8 cellular contexts compared by ENCODE assay signal in the genomic region with DNA sequence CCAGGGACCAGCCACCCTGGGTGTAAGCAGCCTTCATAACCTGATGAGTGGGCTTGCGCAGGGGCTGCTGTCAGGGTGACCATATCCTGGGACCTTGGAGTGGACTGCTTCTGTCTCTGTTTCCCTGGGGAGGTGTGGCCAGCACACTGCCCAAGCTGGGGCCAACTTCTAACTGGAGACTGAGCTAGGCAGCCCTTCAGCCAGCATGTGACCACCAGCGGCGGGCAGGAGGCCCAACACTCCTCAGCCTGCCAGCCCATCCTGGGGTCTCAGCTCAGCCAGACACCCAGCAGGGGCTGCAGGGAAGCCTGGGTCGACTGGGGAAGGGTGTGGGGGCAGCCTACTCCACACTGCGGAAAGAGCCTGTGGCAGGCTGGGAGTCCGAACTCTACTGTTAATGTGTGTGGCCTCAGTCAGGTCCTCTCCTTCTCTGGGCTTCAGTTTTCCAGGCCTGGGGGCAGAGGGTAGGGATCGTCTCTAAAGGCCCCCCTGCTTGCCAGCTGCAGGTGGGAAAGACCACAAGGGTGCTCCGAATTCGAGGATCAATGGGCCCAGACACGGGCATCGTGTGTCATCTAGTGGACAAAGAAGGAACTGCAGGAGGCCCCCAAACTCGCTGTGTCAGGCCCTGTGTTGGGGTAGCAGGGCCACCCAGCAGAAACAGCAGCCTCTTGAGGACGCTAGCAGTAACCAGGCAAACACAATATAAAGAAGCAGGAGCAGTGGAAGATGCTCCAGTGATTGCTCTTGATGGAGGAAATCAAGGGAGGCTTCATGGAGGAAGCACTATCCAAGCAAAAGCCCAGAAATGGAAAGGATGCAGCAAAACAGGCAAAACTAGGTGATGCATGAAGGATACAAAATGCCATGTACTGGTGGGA. TPM values are rescaled to one million over a fixed set of nuclear protein-coding genes. Genes with fewer than 3 reads are reported as not detected.
DNase-seq lines count a peak whose midpoint lies in the region; ATAC-seq and TF ChIP-seq lines count a peak whose summit lies in the region.

No MANE protein-coding gene starts in this region.

- H3K36me3 Mint-ChIP-seq in Calu3 (ENCODE audit: insufficient read depth, unreplicated experiment) (no peaks in the 10 kb centered on the region), progenitor cell of endocrine pancreas (ENCODE audit: insufficient read depth) (no peaks in the 10 kb centered on the region)
- H3K36me3 Mint-ChIP-seq in activated T-helper 1 cell treated with anti-CD3 and anti-CD28 coated beads, Interleukin-12 subunit alpha, Interleukin-12 subunit beta, Interleukin-2, Interleukin-4 antibody, amounts not matched to agents 30 ng/mL and 10 ng/mL and 1 ng/mL, durations not matched to agents 14 hours and 24 hours and 36 hours (ENCODE audit: low read depth) = no peaks in the 10 kb centered on the region

- H3K36me3 ChIP-seq in gastroesophageal sphincter = no peaks in the 10 kb centered on the region
- H3K36me3 ChIP-seq in aorta (ENCODE audit: control insufficient read depth in 1 of 2, insufficient read depth in 2 of 2, low read length in 1 of 2) = no peaks in the 10 kb centered on the region

- CTCF ChIA-PET in Calu3 (lab: Charles Lee) (interaction anchor here (1.5 to 3.1 kb wide), 3 partner anchors 20 to 35 kb away, joined by 3 to 20 read pairs (median 7); no protein-coding TSS in a partner anchor), RWPE1 (lab: Yijun Ruan, JAX) (interaction anchor here (0.5 to 1.5 kb wide), 9 partner anchors 14 to 176 kb away, joined by 3 to 8 read pairs (median 3); no protein-coding TSS in a partner anchor)

- no peaks in the 10 kb centered on the region for H3K27me3 ChIP-seq in gastroesophageal sphincter
- no peaks in the 10 kb centered on the region for H3K27me3 ChIP-seq in aorta (ENCODE audit: control insufficient read depth in 1 of 2, insufficient read depth in 2 of 2, low read length in 1 of 2)

- H3K27ac ChIP-seq in RWPE1 (no peak overlapping the region), gastroesophageal sphincter (no peak overlapping the region), aorta (ENCODE audit: low read depth in 1 of 2, low read length in 2 of 2) (no peak overlapping the region)

- POLR2A ChIA-PET in RWPE1 (lab: Yijun Ruan, JAX; ENCODE audit: low non-redundant PET) = no interaction called here

- TF ChIP-seq POLR2A in gastroesophageal sphincter (IDR thresholded peaks at IDR 0.05) = no peak

- ATAC-seq in HG02798 (IDR thresholded peaks at IDR 0.05; ENCODE audit: poor library complexity, unreplicated experiment) (peak; percentile 34), gastroesophageal sphincter (peak; percentile 60), aorta (ENCODE audit: low FRiP score) (peak; percentile 74), HG02938 (IDR thresholded peaks at IDR 0.05; ENCODE audit: unreplicated experiment) (no peak)

- no peak for TF ChIP-seq EP300 in gastroesophageal sphincter (IDR thresholded peaks at IDR 0.05)

- BruUV-seq in Calu3 (replicated peaks; lab: Mats Ljungman, UMichigan) = no TSS peak

- DNase-seq in Calu3 (peak; percentile 80), RWPE1 (ENCODE audit: low spot score) (peak; percentile 48), progenitor cell of endocrine pancreas (ENCODE audit: low spot score, unreplicated experiment) (peak; percentile 65), aorta (peak in 1 of 2 donors; percentile 83)
- DNase-seq in activated T-helper 1 cell treated with anti-CD3 and anti-CD28 coated beads, Interleukin-12 subunit alpha, Interleukin-12 subunit beta, Interleukin-2, Interleukin-4 antibody, amounts not matched to agents 30 ng/mL and 10 ng/mL and 1 ng/mL, durations not matched to agents 14 hours and 24 hours and 36 hours (ENCODE audit: low spot score) = peak; percentile 66

- H3K4me3 Mint-ChIP-seq in Calu3 (ENCODE audit: low read depth, unreplicated experiment) (no peak overlapping the region), progenitor cell of endocrine pancreas (ENCODE audit: low read depth) (no peak overlapping the region)
- H3K4me3 Mint-ChIP-seq in activated T-helper 1 cell treated with anti-CD3 and anti-CD28 coated beads, Interleukin-12 subunit alpha, Interleukin-12 subunit beta, Interleukin-2, Interleukin-4 antibody, amounts not matched to agents 30 ng/mL and 10 ng/mL and 1 ng/mL, durations not matched to agents 14 hours and 24 hours and 36 hours = no peak overlapping the region

- H3K9me3 ChIP-seq in gastroesophageal sphincter = no peaks in the 10 kb centered on the region
- H3K9me3 ChIP-seq in aorta (ENCODE audit: control insufficient read depth, low read length) = no peaks in the 10 kb centered on the region

- H3K9me3 Mint-ChIP-seq in Calu3 (ENCODE audit: low read depth, unreplicated experiment) (no peaks in the 10 kb centered on the region), progenitor cell of endocrine pancreas (ENCODE audit: low read depth) (no peaks in the 10 kb centered on the region)
- H3K9me3 Mint-ChIP-seq in activated T-helper 1 cell treated with anti-CD3 and anti-CD28 coated beads, Interleukin-12 subunit alpha, Interleukin-12 subunit beta, Interleukin-2, Interleukin-4 antibody, amounts not matched to agents 30 ng/mL and 10 ng/mL and 1 ng/mL, durations not matched to agents 14 hours and 24 hours and 36 hours = no peaks in the 10 kb centered on the region

- H3K27me3 Mint-ChIP-seq in Calu3 (ENCODE audit: unreplicated experiment) (no peaks in the 10 kb centered on the region), progenitor cell of endocrine pancreas (peaks cover 8% of the 10 kb centered on the region)
- H3K27me3 Mint-ChIP-seq in activated T-helper 1 cell treated with anti-CD3 and anti-CD28 coated beads, Interleukin-12 subunit alpha, Interleukin-12 subunit beta, Interleukin-2, Interleukin-4 antibody, amounts not matched to agents 30 ng/mL and 10 ng/mL and 1 ng/mL, durations not matched to agents 14 hours and 24 hours and 36 hours (ENCODE audit: insufficient read depth) = no peaks in the 10 kb centered on the region

- peak; percentile 95 for TF ChIP-seq CTCF in Calu3 (IDR thresholded peaks at IDR 0.05; ENCODE audit: unreplicated experiment)
- TF ChIP-seq CTCF in RWPE1 (conservative IDR thresholded peaks at IDR 0.05; ENCODE audit: low read depth) = peak; percentile 99
- peak in 2 of 4 experiments; percentile 99 for TF ChIP-seq CTCF in gastroesophageal sphincter (IDR thresholded peaks at IDR 0.05)
- TF ChIP-seq CTCF in progenitor cell of endocrine pancreas (IDR thresholded peaks at IDR 0.05; ENCODE audit: unreplicated experiment) = peak; percentile 95

- intact Hi-C loops in Calu3 (cut with micrococcal nuclease; ENCODE audit: unreplicated experiment) (loop anchor here (1.0 kb wide), 1 partner anchor 19 kb away; no protein-coding TSS in a partner anchor), aorta (cut with DNase I) (loop anchor here in 1 of 2 donors (5.0 kb wide), 1 partner anchor 225 kb away; no protein-coding TSS in a partner anchor)
- intact Hi-C loops in activated T-helper 1 cell treated with anti-CD3 and anti-CD28 coated beads, Interleukin-12 subunit alpha, Interleukin-12 subunit beta, Interleukin-2, Interleukin-4 antibody, amounts not matched to agents 30 ng/mL and 10 ng/mL and 1 ng/mL, durations not matched to agents 14 hours and 24 hours and 36 hours (cut with micrococcal nuclease) = loop anchor here (1.0 to 5.0 kb wide), 5 partner anchors 8 to 225 kb away; a partner anchor contains a TSS

- WGBS in gastroesophageal sphincter (ENCODE audit: low coverage in 1 of 2), 2 donors = 49% methylated on average over 3 of the region's 13 CpGs; no CpG with 5 or more reads in 1 of the 2 donors
- WGBS in aorta, 2 donors = 37 to 38% methylated on average over 13 of the region's 13 CpGs

- peaks cover 26% of the 10 kb centered on the region for H3K4me1 Mint-ChIP-seq in Calu3 (ENCODE audit: low read depth, unreplicated experiment)
- H3K4me1 Mint-ChIP-seq in activated T-helper 1 cell treated with anti-CD3 and anti-CD28 coated beads, Interleukin-12 subunit alpha, Interleukin-12 subunit beta, Interleukin-2, Interleukin-4 antibody, amounts not matched to agents 30 ng/mL and 10 ng/mL and 1 ng/mL, durations not matched to agents 14 hours and 24 hours and 36 hours (ENCODE audit: low read depth) = peaks cover 7% of the 10 kb centered on the region
- H3K4me1 Mint-ChIP-seq in progenitor cell of endocrine pancreas (ENCODE audit: low read depth) = peaks cover 3% of the 10 kb centered on the region

- H3K4me3 ChIP-seq in gastroesophageal sphincter (no peak overlapping the region), aorta (ENCODE audit: low read length in 2 of 2) (no peak overlapping the region)

- H3K27ac Mint-ChIP-seq in Calu3 (ENCODE audit: unreplicated experiment) (no peak overlapping the region), progenitor cell of endocrine pancreas (peak overlapping the region; percentile 79)
- H3K27ac Mint-ChIP-seq in activated T-helper 1 cell treated with anti-CD3 and anti-CD28 coated beads, Interleukin-12 subunit alpha, Interleukin-12 subunit beta, Interleukin-2, Interleukin-4 antibody, amounts not matched to agents 30 ng/mL and 10 ng/mL and 1 ng/mL, durations not matched to agents 14 hours and 24 hours and 36 hours = no peak overlapping the region

- peaks cover 0 to 29% (median 0%) of the 10 kb centered on the region in 3 donors for H3K4me1 ChIP-seq in gastroesophageal sphincter
- H3K4me1 ChIP-seq in aorta (ENCODE audit: control insufficient read depth in 1 of 2, insufficient read depth in 2 of 2, low read length in 2 of 2) = no peaks in the 10 kb centered on the region

RNA-seq across cellular contexts. Expression of a gene that starts 2.0 kb away (rescaled TPM):
- total RNA-seq in Calu3 (2022) (0.12 and 0.33 TPM in 2 replicates), gastroesophageal sphincter (10 to 100 TPM in 2 of 4 donors, 1 to 10 TPM in 2; 6.7 to 33.9 (median 20.3) TPM), progenitor cell of endocrine pancreas (0.79 and 1.1 TPM in 2 replicates), aorta (10 to 100 TPM; 12.5 to 23.8 TPM)
- 0.13 TPM in 1 of 2 replicates, not detected in the other for total RNA-seq in activated T-helper 1 cell treated with anti-CD3 and anti-CD28 coated beads, Interleukin-12 subunit alpha, Interleukin-12 subunit beta, Interleukin-2, Interleukin-4 antibody, amounts not matched to agents 30 ng/mL and 10 ng/mL and 1 ng/mL, durations not matched to agents 14 hours and 24 hours and 36 hours
- polyA plus RNA-seq in aorta = under 1 TPM in 1 of 2 donors, not detected in 1; 0.26 TPM

RNA-seq across cellular contexts. Expression of a gene that starts 7.0 kb away (rescaled TPM):
- total RNA-seq in Calu3 (2022) = 25.5 and 26.5 TPM in 2 replicates
- 0.32 and 0.67 TPM in 2 replicates for total RNA-seq in activated T-helper 1 cell treated with anti-CD3 and anti-CD28 coated beads, Interleukin-12 subunit alpha, Interleukin-12 subunit beta, Interleukin-2, Interleukin-4 antibody, amounts not matched to agents 30 ng/mL and 10 ng/mL and 1 ng/mL, durations not matched to agents 14 hours and 24 hours and 36 hours
- total RNA-seq in gastroesophageal sphincter = 1 to 10 TPM in 3 of 4 donors, not detected in 1; 1.9 to 4.6 (median 2.4) TPM
- total RNA-seq in progenitor cell of endocrine pancreas = 3.3 and 3.6 TPM in 2 replicates
- total RNA-seq in aorta = 1 to 10 TPM; 2.6 to 4.7 TPM
- 10 to 100 TPM in 1 of 2 donors, 1 to 10 TPM in 1; 3.0 to 20.7 TPM for polyA plus RNA-seq in aorta

RNA-seq across cellular contexts. Expression of a gene that starts 8.5 kb away (rescaled TPM):
- total RNA-seq in Calu3 (2022) (58.6 and 67.4 TPM in 2 replicates), gastroesophageal sphincter (10 to 100 TPM; 56.7 to 95.9 (median 78.9) TPM), progenitor cell of endocrine pancreas (199 and 214 TPM in 2 replicates), aorta (100 to 1,000 TPM in 1 of 2 donors, 10 to 100 TPM in 1; 80.9 to 157 TPM)
- total RNA-seq in activated T-helper 1 cell treated with anti-CD3 and anti-CD28 coated beads, Interleukin-12 subunit alpha, Interleukin-12 subunit beta, Interleukin-2, Interleukin-4 antibody, amounts not matched to agents 30 ng/mL and 10 ng/mL and 1 ng/mL, durations not matched to agents 14 hours and 24 hours and 36 hours = 72.0 and 74.2 TPM in 2 replicates
- 100 to 1,000 TPM in 1 of 2 donors, 10 to 100 TPM in 1; 13.3 to 122 TPM for polyA plus RNA-seq in aorta

RNA-seq across cellular contexts. Expression of a gene that starts 36.4 kb away (rescaled TPM):
- 3.9 and 5.4 TPM in 2 replicates for total RNA-seq in Calu3 (2022)
- 11.1 and 11.4 TPM in 2 replicates for total RNA-seq in activated T-helper 1 cell treated with anti-CD3 and anti-CD28 coated beads, Interleukin-12 subunit alpha, Interleukin-12 subunit beta, Interleukin-2, Interleukin-4 antibody, amounts not matched to agents 30 ng/mL and 10 ng/mL and 1 ng/mL, durations not matched to agents 14 hours and 24 hours and 36 hours
- total RNA-seq in gastroesophageal sphincter = 10 to 100 TPM in 2 of 4 donors, 1 to 10 TPM in 2; 7.1 to 16.8 (median 10.7) TPM
- total RNA-seq in progenitor cell of endocrine pancreas = 4.6 and 5.5 TPM in 2 replicates
- total RNA-seq in aorta = 1 to 10 TPM; 7.7 to 8.0 TPM
- 1 to 10 TPM; 7.1 to 8.5 TPM for polyA plus RNA-seq in aorta

RNA-seq across cellular contexts. Expression of a gene that starts 37.1 kb away (rescaled TPM):
- 55.7 and 65.7 TPM in 2 replicates for total RNA-seq in Calu3 (2022)
- 104 and 113 TPM in 2 replicates for total RNA-seq in activated T-helper 1 cell treated with anti-CD3 and anti-CD28 coated beads, Interleukin-12 subunit alpha, Interleukin-12 subunit beta, Interleukin-2, Interleukin-4 antibody, amounts not matched to agents 30 ng/mL and 10 ng/mL and 1 ng/mL, durations not matched to agents 14 hours and 24 hours and 36 hours
- 10 to 100 TPM; 72.4 to 81.0 (median 75.9) TPM for total RNA-seq in gastroesophageal sphincter
- total RNA-seq in progenitor cell of endocrine pancreas = 89.8 and 107 TPM in 2 replicates
- total RNA-seq in aorta = 10 to 100 TPM; 62.7 to 74.4 TPM
- 10 to 100 TPM; 29.4 to 99.6 TPM for polyA plus RNA-seq in aorta
